In genomic region chr7:29228289-29229011, GRCh38 we compare ENCODE assay signal across 1 cellular context.
TF ChIP-seq lines count a peak whose summit lies in the region.

No MANE protein-coding gene starts in this region.

TF ChIP-seq in HepG2, 621 proteins besides CTCF, POLR2A, EP300 and RAD21 (continued from another document and continues in another):
- TF ChIP-seq KAT2B (IDR thresholded peaks at IDR 0.05; ENCODE audit: borderline replicate concordance, low read depth, low read length) (no peak), ZBTB10 (CRISPR knock-in tag; IDR thresholded peaks at IDR 0.05; ENCODE audit: borderline replicate concordance) (0 out of 2 replicates have a peak, but pooled peaks have one; percentile 22), SMYD3 (CRISPR knock-in tag; IDR thresholded peaks at IDR 0.05) (no peak; the same call in 1 of the 2 replicates), SIX4 (CRISPR knock-in tag; IDR thresholded peaks at IDR 0.05) (peak; percentile 79), KDM4B (CRISPR knock-in tag; IDR thresholded peaks at IDR 0.05) (no peak; the same call in 1 of the 2 replicates), AHR (CRISPR knock-in tag; IDR thresholded peaks at IDR 0.05) (no peak), U2AF2 (IDR thresholded peaks at IDR 0.05; ENCODE audit: low read depth, low read length) (no peak), ZNF430 (CRISPR knock-in tag; IDR thresholded peaks at IDR 0.05) (no peak), ZNF556 (CRISPR knock-in tag; IDR thresholded peaks at IDR 0.05; ENCODE audit: borderline replicate concordance) (no peak; the same call in 1 of the 2 replicates), NFATC3 (CRISPR knock-in tag; IDR thresholded peaks at IDR 0.05) (no peak), AKNA (CRISPR knock-in tag; IDR thresholded peaks at IDR 0.05; ENCODE audit: borderline replicate concordance) (no peak), ZNF513 (CRISPR knock-in tag; conservative IDR thresholded peaks at IDR 0.05) (no peak), AKAP8 (CRISPR knock-in tag; IDR thresholded peaks at IDR 0.05) (no peak), ZNF234 (CRISPR knock-in tag; conservative IDR thresholded peaks at IDR 0.05) (no peak), ZNF292 (CRISPR knock-in tag; IDR thresholded peaks at IDR 0.05; ENCODE audit: borderline replicate concordance, low read depth) (peak; percentile 68; the same call in 1 of the 2 replicates), IRF1 (CRISPR knock-in tag; IDR thresholded peaks at IDR 0.05; ENCODE audit: low read depth) (no peak), FOXK2 (IDR thresholded peaks at IDR 0.05) (no peak), HOXA9 (CRISPR knock-in tag; IDR thresholded peaks at IDR 0.05; ENCODE audit: borderline replicate concordance) (no peak), SP2 (CRISPR knock-in tag; IDR thresholded peaks at IDR 0.05) (no peak), RARA (CRISPR knock-in tag; IDR thresholded peaks at IDR 0.05) (peak; percentile 89), IRX3 (CRISPR knock-in tag; IDR thresholded peaks at IDR 0.05; ENCODE audit: borderline replicate concordance, low read depth) (no peak), ZNF772 (CRISPR knock-in tag; IDR thresholded peaks at IDR 0.05) (no peak), HNF1B (CRISPR knock-in tag; IDR thresholded peaks at IDR 0.05) (peak; percentile 74), ZNF275 (CRISPR knock-in tag; IDR thresholded peaks at IDR 0.05; ENCODE audit: borderline replicate concordance) (no peak), ZNF740 (CRISPR knock-in tag; IDR thresholded peaks at IDR 0.05) (no peak), BRF2 (CRISPR knock-in tag; IDR thresholded peaks at IDR 0.05) (no peak), ZNF512 (CRISPR knock-in tag; IDR thresholded peaks at IDR 0.05) (no peak), ZNF550 (CRISPR knock-in tag; IDR thresholded peaks at IDR 0.05; ENCODE audit: borderline replicate concordance) (no peak), MAX (IDR thresholded peaks at IDR 0.05) (peak; percentile 68), HMGXB4 (CRISPR knock-in tag; IDR thresholded peaks at IDR 0.05; ENCODE audit: borderline replicate concordance in 1 of 2, low read depth in 1 of 2) (no peak; a peak in 1 of 4 replicates), ZNF687 (CRISPR knock-in tag; IDR thresholded peaks at IDR 0.05) (peak; percentile 92), HMGA1 (CRISPR knock-in tag; conservative IDR thresholded peaks at IDR 0.05) (no peak)
